9 cellular contexts compared by ENCODE assay signal in the genomic region with DNA sequence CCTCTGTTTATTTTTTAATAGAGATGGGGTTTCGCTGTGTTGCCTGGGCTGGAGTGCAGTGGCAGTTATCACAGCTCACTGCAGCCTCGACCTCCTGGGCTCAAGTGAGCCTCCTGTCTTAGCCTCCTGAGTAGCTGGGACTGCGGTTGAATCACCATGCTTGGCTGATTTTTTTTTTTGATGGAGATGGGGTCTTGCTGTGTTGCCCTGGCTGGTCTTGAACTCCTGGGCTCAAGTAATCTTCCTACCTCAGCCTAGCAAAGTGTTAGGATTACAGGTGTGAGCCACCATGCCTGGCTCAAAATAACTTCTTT. TPM values are rescaled to one million over a fixed set of nuclear protein-coding genes. Genes with fewer than 3 reads are reported as not detected.
DNase-seq lines count a peak whose midpoint lies in the region; ATAC-seq and TF ChIP-seq lines count a peak whose summit lies in the region.
"Had no signal": no experiment of that assay in that cellular context is flagged by ENCODE, and none has a peak within 500 bp of the region (broad histone marks: within the 10 kb centered on the region; RNA-seq: fewer than 3 reads in every experiment).

No MANE protein-coding gene starts in this region.

- DNase-seq in CD8-positive, alpha-beta memory T cell, result no peak
- no peak for DNase-seq in esophagus squamous epithelium (lab: John Stamatoyannopoulos, UW)
- DNase-seq in psoas muscle, result no peak
- no peak for DNase-seq in SW480 (ENCODE audit: low spot score)
- DNase-seq in MM.1S, result no peak
- DNase-seq in UCSD-AML1 (lab: John Stamatoyannopoulos, UW; ENCODE audit: unreplicated experiment), result no peak
- DNase-seq: NCI-H446 treated with DMSO at 0.1 percent for 48 hours had no signal

- ATAC-seq in psoas muscle (peak in 2 of 4 donors; percentile 2 to 24), HG03354 (IDR thresholded peaks at IDR 0.05; ENCODE audit: poor library complexity, severe bottlenecking, unreplicated experiment) (no peak)

- peaks cover 21% of the 10 kb centered on the region for H3K4me1 ChIP-seq in CD8-positive, alpha-beta memory T cell (ENCODE audit: insufficient read depth, low read length)
- H3K4me1 ChIP-seq in esophagus squamous epithelium, result peaks cover 0 to 30% (median 4%) of the 10 kb centered on the region in 3 donors
- peaks cover 15% of the 10 kb centered on the region for H3K4me1 ChIP-seq in psoas muscle
- H3K4me1 ChIP-seq in MM.1S (ENCODE audit: low read length), result peaks cover 2% of the 10 kb centered on the region; the same call in 1 of the 2 replicates

- H3K9me2 ChIP-seq in MM.1S (replicated peaks; ENCODE audit: insufficient read depth, low read length), result no peaks in the 10 kb centered on the region

- no peaks in the 10 kb centered on the region for H3K79me2 ChIP-seq in MM.1S (ENCODE audit: low read length)

- WGBS in esophagus squamous epithelium, 2 donors, result 68 to 83% methylated on average over 3 of the region's 3 CpGs
- WGBS in psoas muscle, 3 donors, result 78 to 82% (median 80%) methylated on average over 3 of the region's 3 CpGs

- no peaks in the 10 kb centered on the region for H3K9me3 ChIP-seq in CD8-positive, alpha-beta memory T cell (ENCODE audit: low read length)
- H3K9me3 ChIP-seq in esophagus squamous epithelium (no peaks in the 10 kb centered on the region), psoas muscle (no peaks in the 10 kb centered on the region), MM.1S (replicated peaks; ENCODE audit: insufficient read depth, low read length) (no peaks in the 10 kb centered on the region)

- peak overlapping the region; percentile 82 for H3K27ac ChIP-seq in CD8-positive, alpha-beta memory T cell (ENCODE audit: low read depth, low read length)
- peak overlapping the region; percentile 71 for H3K27ac ChIP-seq in VCaP
- H3K27ac ChIP-seq in esophagus squamous epithelium, result peak overlapping the region; percentile 83 to 91 (median 90)
- peak overlapping the region; percentile 86 for H3K27ac ChIP-seq in psoas muscle
- H3K27ac ChIP-seq in MM.1S (ENCODE audit: low read length), result no peak overlapping the region

- no peaks in the 10 kb centered on the region for H3K36me3 Mint-ChIP-seq in CD8-positive, alpha-beta memory T cell

- CTCF ChIA-PET in CD8-positive, alpha-beta memory T cell (lab: Charles Lee), result interaction anchor here (1.2 kb wide), 1 partner anchor 11 kb away, joined by 3 read pairs; no protein-coding TSS in a partner anchor

- H4K20me1 ChIP-seq in MM.1S (ENCODE audit: insufficient read depth, low read length), result no peaks in the 10 kb centered on the region

- no peaks in the 10 kb centered on the region for H3K36me3 ChIP-seq in CD8-positive, alpha-beta memory T cell (ENCODE audit: insufficient read depth, low read length)
- H3K36me3 ChIP-seq in esophagus squamous epithelium, result no peaks in the 10 kb centered on the region
- H3K36me3 ChIP-seq in psoas muscle (ENCODE audit: insufficient read depth in 1 of 2, low read depth in 1 of 2), result peaks cover 0 to 2% of the 10 kb centered on the region in 2 donors
- H3K36me3 ChIP-seq in MM.1S (replicated peaks; ENCODE audit: insufficient read depth, low read length), result no peaks in the 10 kb centered on the region

- no peaks in the 10 kb centered on the region for H3F3A ChIP-seq in MM.1S (ENCODE audit: insufficient read depth, low read length)

- TF ChIP-seq CTCF in VCaP (conservative IDR thresholded peaks at IDR 0.05) (no peak), esophagus squamous epithelium (IDR thresholded peaks at IDR 0.05) (no peak), psoas muscle (IDR thresholded peaks at IDR 0.05) (no peak), MM.1S (IDR thresholded peaks at IDR 0.05; ENCODE audit: low read length) (no peak)

- no peak overlapping the region for H2AFZ ChIP-seq in MM.1S (ENCODE audit: low read length)

- POLR2A ChIA-PET in CD8-positive, alpha-beta memory T cell (lab: Charles Lee), result interaction anchor here (0.6 to 1.3 kb wide), 2 partner anchors 35 to 415 kb away, joined by 3 to 6 read pairs; a partner anchor contains a TSS

- intact Hi-C loops in esophagus squamous epithelium (cut with DNase I) (no loop called here), psoas muscle (cut with DNase I) (loop anchor here (5.0 to 10.0 kb wide), 3 partner anchors 37 to 82 kb away; a partner anchor contains a TSS)

- H3K27me3 ChIP-seq in CD8-positive, alpha-beta memory T cell (ENCODE audit: insufficient read depth, low read length, poor library complexity, severe bottlenecking), result no peaks in the 10 kb centered on the region
- no peaks in the 10 kb centered on the region for H3K27me3 ChIP-seq in esophagus squamous epithelium
- H3K27me3 ChIP-seq in psoas muscle (ENCODE audit: insufficient read depth in 3 of 3, low read length in 2 of 3), result no peaks in the 10 kb centered on the region
- no peaks in the 10 kb centered on the region for H3K27me3 ChIP-seq in MM.1S (replicated peaks; ENCODE audit: insufficient read depth, low read length)

- H3K4me3 Mint-ChIP-seq in CD8-positive, alpha-beta memory T cell, result peak overlapping the region; percentile 85 to 97 (median 94)

- no peak overlapping the region for H3K4me2 ChIP-seq in MM.1S (ENCODE audit: low read depth, low read length)

- no peak overlapping the region for H3K9ac ChIP-seq in MM.1S (ENCODE audit: low read length)

- H3K4me1 Mint-ChIP-seq in CD8-positive, alpha-beta memory T cell, result peaks cover 21 to 35% (median 31%) of the 10 kb centered on the region in 3 donors

- H3K4me3 ChIP-seq in CD8-positive, alpha-beta memory T cell (ENCODE audit: low read length), result peak overlapping the region; percentile 58
- H3K4me3 ChIP-seq in esophagus squamous epithelium (peak overlapping the region; percentile 45 to 81 (median 64)), psoas muscle (peak overlapping the region; percentile 63), MM.1S (ENCODE audit: low read length) (no peak overlapping the region)

- no peaks in the 10 kb centered on the region for H3K27me3 Mint-ChIP-seq in CD8-positive, alpha-beta memory T cell

- no peaks in the 10 kb centered on the region for H3K9me3 Mint-ChIP-seq in CD8-positive, alpha-beta memory T cell

- H3K27ac Mint-ChIP-seq in CD8-positive, alpha-beta memory T cell, result peak overlapping the region in 5 of 8 donors; percentile 89 to 93 (median 92)

- TF ChIP-seq POLR2A in esophagus squamous epithelium (IDR thresholded peaks at IDR 0.05), result no peak

RNA-seq across cellular contexts. Expression of a gene that starts 8.1 kb away (rescaled TPM):
- 10 to 100 TPM in 1 of 2 experiments, 1 to 10 TPM in 1; 9.8 to 10.6 TPM for total RNA-seq in CD8-positive, alpha-beta memory T cell
- 22.7 TPM for polyA plus RNA-seq in CD8-positive, alpha-beta memory T cell
- total RNA-seq in esophagus squamous epithelium, result 10 to 100 TPM in 1 of 4 donors, 1 to 10 TPM in 3; 6.4 to 15.1 (median 7.3) TPM
- 10 to 100 TPM; 11.1 to 23.6 (median 18.2) TPM for total RNA-seq in psoas muscle
- 10 to 100 TPM in 2 of 3 donors, 1 to 10 TPM in 1; 9.7 to 18.1 (median 10.0) TPM for polyA plus RNA-seq in psoas muscle

RNA-seq across cellular contexts. Expression of a gene that starts 35.2 kb away (rescaled TPM):
- total RNA-seq in CD8-positive, alpha-beta memory T cell, result 10 to 100 TPM; 55.6 to 56.1 TPM
- 99.4 TPM for polyA plus RNA-seq in CD8-positive, alpha-beta memory T cell
- total RNA-seq in esophagus squamous epithelium (10 to 100 TPM; 52.1 to 94.2 (median 60.5) TPM), psoas muscle (10 to 100 TPM; 35.9 to 63.4 (median 54.1) TPM)
- polyA plus RNA-seq in psoas muscle, result 10 to 100 TPM; 27.5 to 44.0 (median 28.5) TPM
